Comparison of ENCODE assay signal across 7 cellular contexts in the genomic region with DNA sequence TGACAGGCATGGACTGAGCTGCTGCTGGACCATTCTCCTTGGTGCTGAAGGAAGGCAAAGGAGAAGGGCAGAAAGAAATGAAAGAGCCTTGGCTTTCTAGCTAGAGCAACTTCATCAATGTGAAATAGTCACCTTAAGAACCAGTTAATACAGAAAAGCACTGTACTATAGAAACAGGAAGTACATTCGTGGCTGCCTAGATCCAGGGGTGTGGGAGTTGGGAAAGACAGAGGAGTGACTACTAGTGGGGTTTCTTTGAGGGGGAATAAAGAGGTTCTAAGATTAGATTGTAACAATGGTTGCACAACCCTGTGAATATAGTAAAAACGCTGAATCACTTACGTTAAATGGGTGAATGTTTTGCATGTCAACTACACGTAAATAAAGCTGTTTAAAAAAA. TPM values are rescaled to one million over a fixed set of nuclear protein-coding genes. Genes with fewer than 3 reads are reported as not detected.
"Had no signal": no experiment of that assay in that cellular context is flagged by ENCODE, and none has a peak within 500 bp of the region (broad histone marks: within the 10 kb centered on the region; RNA-seq: fewer than 3 reads in every experiment).

No MANE protein-coding gene starts in this region.

RNA-seq across cellular contexts. Expression of a gene that starts 8.5 kb away (rescaled TPM):
- total RNA-seq: activated CD4-positive, alpha-beta memory T cell treated with anti-CD3 and anti-CD28 coated beads for 36 hours; activated CD4-positive, alpha-beta T cell treated with anti-CD3 and anti-CD28 coated beads for 36 hours; activated T-cell treated with anti-CD3 and anti-CD28 coated beads, Interleukin-2, amount 50 U/mL, for 4 hours; bronchial epithelial cell; M059J; PC-3; Peyer's patch had no signal

RNA-seq across cellular contexts. Expression of a gene that starts 54.3 kb away (rescaled TPM):
- total RNA-seq: activated CD4-positive, alpha-beta T cell treated with anti-CD3 and anti-CD28 coated beads for 36 hours; activated T-cell treated with anti-CD3 and anti-CD28 coated beads, Interleukin-2, amount 50 U/mL, for 4 hours; bronchial epithelial cell; M059J; PC-3; Peyer's patch had no signal
